Comparison of ENCODE assay signal across 1 cellular context in the genomic region with DNA sequence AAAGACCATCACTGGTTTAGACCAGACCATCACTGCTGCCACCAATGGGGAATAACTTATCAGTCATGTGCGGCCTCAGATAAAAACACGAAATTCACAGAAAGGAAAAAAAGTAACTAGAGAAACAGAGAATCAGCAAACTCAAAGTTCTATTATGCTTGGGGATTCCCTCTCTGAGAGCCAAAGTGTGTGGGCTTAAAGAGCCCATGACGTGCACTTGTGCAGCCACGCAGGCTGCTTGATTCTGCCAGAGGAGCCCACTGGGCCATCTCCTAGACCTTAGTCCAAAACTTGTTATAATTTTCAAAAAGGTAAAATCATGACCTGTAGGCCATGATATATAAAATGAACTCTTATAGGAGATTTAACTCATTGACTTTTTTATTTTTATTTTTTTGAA.
TF ChIP-seq lines count a peak whose summit lies in the region.

No MANE protein-coding gene starts in this region.

TF ChIP-seq in GM12878, 131 proteins besides CTCF, POLR2A, EP300 and RAD21:
- no peak for TF ChIP-seq USF2 (IDR thresholded peaks at IDR 0.05; ENCODE audit: borderline replicate concordance, low read depth, low read length)
